1 cellular context compared by ENCODE assay signal in the genomic region with DNA sequence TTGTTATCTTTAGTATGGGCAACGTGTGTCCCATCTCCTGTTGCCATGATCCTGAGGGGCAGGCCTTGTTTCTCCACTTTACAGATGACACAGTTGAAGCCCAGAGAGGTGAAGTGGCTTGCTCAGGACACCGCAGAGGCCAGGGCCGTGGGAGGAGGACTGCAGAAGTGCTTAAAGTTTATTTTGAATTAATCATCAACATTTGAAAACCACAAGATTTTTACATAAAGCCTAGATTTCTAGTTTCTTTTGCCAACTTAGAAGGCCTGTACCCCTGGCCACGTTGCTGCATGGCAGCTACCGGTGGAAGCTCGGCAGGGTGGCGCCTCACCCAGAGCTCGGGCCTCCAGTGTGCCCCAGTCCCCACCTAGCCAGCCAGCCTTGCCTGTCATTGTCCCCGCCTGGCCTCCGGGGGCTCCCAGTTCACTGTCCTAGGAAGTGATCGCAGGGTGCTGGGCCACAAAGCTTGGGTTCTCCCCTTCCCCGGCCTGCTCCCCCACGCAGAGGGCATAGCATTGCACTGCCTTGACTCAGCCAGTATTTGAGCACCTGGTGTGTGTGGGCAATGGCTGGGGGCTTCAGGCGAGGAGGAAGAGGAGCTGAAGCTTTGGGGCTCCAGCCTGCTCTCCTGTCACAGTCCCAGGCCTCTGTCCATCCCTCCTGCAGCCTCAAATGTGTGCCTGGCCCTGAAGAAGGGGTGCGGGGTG.
TF ChIP-seq lines count a peak whose summit lies in the region.

No MANE protein-coding gene starts in this region.

TF ChIP-seq in GM12878, 131 proteins besides CTCF, POLR2A, EP300 and RAD21:
- TF ChIP-seq, protein P1, sequence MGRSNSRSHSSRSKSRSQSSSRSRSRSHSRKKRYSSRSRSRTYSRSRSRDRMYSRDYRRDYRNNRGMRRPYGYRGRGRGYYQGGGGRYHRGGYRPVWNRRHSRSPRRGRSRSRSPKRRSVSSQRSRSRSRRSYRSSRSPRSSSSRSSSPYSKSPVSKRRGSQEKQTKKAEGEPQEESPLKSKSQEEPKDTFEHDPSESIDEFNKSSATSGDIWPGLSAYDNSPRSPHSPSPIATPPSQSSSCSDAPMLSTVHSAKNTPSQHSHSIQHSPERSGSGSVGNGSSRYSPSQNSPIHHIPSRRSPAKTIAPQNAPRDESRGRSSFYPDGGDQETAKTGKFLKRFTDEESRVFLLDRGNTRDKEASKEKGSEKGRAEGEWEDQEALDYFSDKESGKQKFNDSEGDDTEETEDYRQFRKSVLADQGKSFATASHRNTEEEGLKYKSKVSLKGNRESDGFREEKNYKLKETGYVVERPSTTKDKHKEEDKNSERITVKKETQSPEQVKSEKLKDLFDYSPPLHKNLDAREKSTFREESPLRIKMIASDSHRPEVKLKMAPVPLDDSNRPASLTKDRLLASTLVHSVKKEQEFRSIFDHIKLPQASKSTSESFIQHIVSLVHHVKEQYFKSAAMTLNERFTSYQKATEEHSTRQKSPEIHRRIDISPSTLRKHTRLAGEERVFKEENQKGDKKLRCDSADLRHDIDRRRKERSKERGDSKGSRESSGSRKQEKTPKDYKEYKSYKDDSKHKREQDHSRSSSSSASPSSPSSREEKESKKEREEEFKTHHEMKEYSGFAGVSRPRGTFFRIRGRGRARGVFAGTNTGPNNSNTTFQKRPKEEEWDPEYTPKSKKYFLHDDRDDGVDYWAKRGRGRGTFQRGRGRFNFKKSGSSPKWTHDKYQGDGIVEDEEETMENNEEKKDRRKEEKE (IDR thresholded peaks at IDR 0.05), result no peak
- TF ChIP-seq, protein P2, sequence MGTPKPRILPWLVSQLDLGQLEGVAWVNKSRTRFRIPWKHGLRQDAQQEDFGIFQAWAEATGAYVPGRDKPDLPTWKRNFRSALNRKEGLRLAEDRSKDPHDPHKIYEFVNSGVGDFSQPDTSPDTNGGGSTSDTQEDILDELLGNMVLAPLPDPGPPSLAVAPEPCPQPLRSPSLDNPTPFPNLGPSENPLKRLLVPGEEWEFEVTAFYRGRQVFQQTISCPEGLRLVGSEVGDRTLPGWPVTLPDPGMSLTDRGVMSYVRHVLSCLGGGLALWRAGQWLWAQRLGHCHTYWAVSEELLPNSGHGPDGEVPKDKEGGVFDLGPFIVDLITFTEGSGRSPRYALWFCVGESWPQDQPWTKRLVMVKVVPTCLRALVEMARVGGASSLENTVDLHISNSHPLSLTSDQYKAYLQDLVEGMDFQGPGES (IDR thresholded peaks at IDR 0.05), result no peak
- no peak for TF ChIP-seq LARP7 (IDR thresholded peaks at IDR 0.05)
- TF ChIP-seq ZNF24 (IDR thresholded peaks at IDR 0.05), result no peak
- TF ChIP-seq TARDBP (IDR thresholded peaks at IDR 0.05; ENCODE audit: borderline replicate concordance), result no peak
- no peak for TF ChIP-seq ZZZ3 (IDR thresholded peaks at IDR 0.05; ENCODE audit: control insufficient read depth, insufficient read length, low read depth)
- TF ChIP-seq POU2F2 (IDR thresholded peaks at IDR 0.05; ENCODE audit: borderline replicate concordance, low read depth, low read length), result no peak
- TF ChIP-seq, protein P3, sequence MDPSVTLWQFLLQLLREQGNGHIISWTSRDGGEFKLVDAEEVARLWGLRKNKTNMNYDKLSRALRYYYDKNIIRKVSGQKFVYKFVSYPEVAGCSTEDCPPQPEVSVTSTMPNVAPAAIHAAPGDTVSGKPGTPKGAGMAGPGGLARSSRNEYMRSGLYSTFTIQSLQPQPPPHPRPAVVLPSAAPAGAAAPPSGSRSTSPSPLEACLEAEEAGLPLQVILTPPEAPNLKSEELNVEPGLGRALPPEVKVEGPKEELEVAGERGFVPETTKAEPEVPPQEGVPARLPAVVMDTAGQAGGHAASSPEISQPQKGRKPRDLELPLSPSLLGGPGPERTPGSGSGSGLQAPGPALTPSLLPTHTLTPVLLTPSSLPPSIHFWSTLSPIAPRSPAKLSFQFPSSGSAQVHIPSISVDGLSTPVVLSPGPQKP (IDR thresholded peaks at IDR 0.05; ENCODE audit: low read depth, low read length), result no peak
